10 cellular contexts compared by ENCODE assay signal in the genomic region with DNA sequence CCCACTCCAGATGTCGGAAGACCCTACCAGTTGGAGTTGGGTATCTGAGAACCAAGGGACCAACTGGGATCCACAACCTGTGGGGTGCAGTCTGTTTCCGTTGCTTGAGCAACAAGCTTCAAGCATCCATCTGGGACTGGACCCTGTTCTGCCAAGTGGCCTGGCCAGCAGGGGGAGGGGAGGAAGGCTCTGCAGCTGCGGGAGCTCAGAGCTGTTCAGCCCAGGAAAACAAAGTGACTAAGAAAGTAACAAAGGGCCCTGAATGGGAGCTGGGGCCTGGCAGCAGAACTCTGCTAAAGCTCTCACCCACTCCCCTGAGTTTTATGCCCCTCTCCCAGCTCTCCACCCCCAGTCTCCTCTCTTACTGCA. TPM values are rescaled to one million over a fixed set of nuclear protein-coding genes. Genes with fewer than 3 reads are reported as not detected.
DNase-seq lines count a peak whose midpoint lies in the region; ATAC-seq and TF ChIP-seq lines count a peak whose summit lies in the region.
"Had no signal": no experiment of that assay in that cellular context is flagged by ENCODE, and none has a peak within 500 bp of the region (broad histone marks: within the 10 kb centered on the region; RNA-seq: fewer than 3 reads in every experiment).

No MANE protein-coding gene starts in this region.

- H3K9ac ChIP-seq in rectal smooth muscle tissue (ENCODE audit: low read length), result no peak overlapping the region

- CTCF ChIA-PET in CD4-positive, alpha-beta T cell (lab: Charles Lee), result no interaction called here

- no peaks in the 10 kb centered on the region for H3K9me3 ChIP-seq in CD4-positive, alpha-beta T cell (ENCODE audit: control insufficient read depth, low read length)

- H3K4me3 ChIP-seq in cardiac fibroblast (replicated peaks in 1 of 2; ENCODE audit: low read depth in 2 of 2, low read length in 2 of 2) (no peak overlapping the region), rectal smooth muscle tissue (ENCODE audit: low read length) (no peak overlapping the region)

- peak overlapping the region; percentile 40 for H3K27ac ChIP-seq in rectal smooth muscle tissue (ENCODE audit: low read depth, low read length)
- H3K27ac ChIP-seq in CD4-positive, alpha-beta T cell (ENCODE audit: low read depth, low read length), result no peak overlapping the region

- intact Hi-C loops in CD4-positive, alpha-beta T cell (cut with DNase I, micrococcal nuclease), result no loop called here

- H3K27me3 ChIP-seq in rectal smooth muscle tissue (ENCODE audit: control insufficient read depth, insufficient read depth, low read length), result peaks cover 2% of the 10 kb centered on the region
- peaks cover 8% of the 10 kb centered on the region for H3K27me3 ChIP-seq in CD4-positive, alpha-beta T cell (ENCODE audit: control insufficient read depth, insufficient read depth, low read length)

- POLR2A ChIA-PET in CD4-positive, alpha-beta T cell (lab: Charles Lee), result interaction anchor here (1.0 kb wide), 1 partner anchor 17 kb away, joined by 3 read pairs; a partner anchor contains a TSS

- H3K36me3 ChIP-seq in rectal smooth muscle tissue (ENCODE audit: control insufficient read depth, insufficient read depth, low read length), result no peaks in the 10 kb centered on the region

- no peak overlapping the region for H3K27ac Mint-ChIP-seq in CD4-positive, alpha-beta T cell
- H3K27ac Mint-ChIP-seq: activated B cell treated with CpG ODN at 0.5 μM for 24 hours had no signal

- H3K4me1 ChIP-seq in rectal smooth muscle tissue (ENCODE audit: control insufficient read depth, insufficient read depth, low read length), result peaks cover 4% of the 10 kb centered on the region

- peaks cover 26% of the 10 kb centered on the region for H3K4me1 Mint-ChIP-seq in CD4-positive, alpha-beta T cell (ENCODE audit: low read depth)

- peaks cover 25% of the 10 kb centered on the region for H3K27me3 Mint-ChIP-seq in CD4-positive, alpha-beta T cell

- no peaks in the 10 kb centered on the region for H3K36me3 Mint-ChIP-seq in CD4-positive, alpha-beta T cell (ENCODE audit: low read depth)

- ATAC-seq in CD4-positive, alpha-beta T cell (ENCODE audit: poor library complexity), result no peak
- ATAC-seq in GM19452 (IDR thresholded peaks at IDR 0.05; ENCODE audit: unreplicated experiment), result no peak

- H3K9me3 Mint-ChIP-seq in CD4-positive, alpha-beta T cell, result no peaks in the 10 kb centered on the region
- H3K9me3 Mint-ChIP-seq: activated B cell treated with CpG ODN at 0.5 μM for 24 hours had no signal

- no peak overlapping the region for H3K4me3 Mint-ChIP-seq in CD4-positive, alpha-beta T cell
- H3K4me3 Mint-ChIP-seq: activated B cell treated with CpG ODN at 0.5 μM for 24 hours had no signal

- peak; percentile 21 for TF ChIP-seq CTCF in cardiac fibroblast (IDR thresholded peaks at IDR 0.05; ENCODE audit: low read depth, low read length)
- TF ChIP-seq CTCF in CD4-positive, alpha-beta T cell (IDR thresholded peaks at IDR 0.05), result no peak

- DNase-seq in GM03348 (ENCODE audit: low spot score) (peak; percentile 41), cardiac fibroblast (ENCODE audit: low read depth in 2 of 2) (peak; percentile 69 to 85), hypothalamus (lab: John Stamatoyannopoulos, UW) (peak in 49 of 51 donors; percentile 21 to 93 (median 75)), ACHN (no peak)
- DNase-seq in CD4-positive, alpha-beta T cell, result no peak
- no peak for DNase-seq in activated CD8-positive, alpha-beta memory T cell treated with anti-CD3 and anti-CD28 coated beads, Interleukin-2, amount 50 U/mL, for 4 hours
- DNase-seq: activated B cell treated with CpG ODN at 0.5 μM for 24 hours, amniotic stem cell had no signal

- in situ Hi-C loops in ACHN (cut with HindIII; ENCODE audit: low pct_ligation_motif_present, low pct_unique_long_range_greater_than_20kb, low sequenced_read_pairs), result no loop called here

RNA-seq across cellular contexts. Expression of a gene that starts 2.7 kb away (rescaled TPM):
- total RNA-seq in CD4-positive, alpha-beta T cell, result under 1 TPM; 0.42 to 0.47 TPM

RNA-seq across cellular contexts. Expression of a gene that starts 17.7 kb away (rescaled TPM):
- 10 to 100 TPM; 20.8 to 22.5 TPM for total RNA-seq in CD4-positive, alpha-beta T cell

RNA-seq across cellular contexts. Expression of a gene that starts 48.1 kb away (rescaled TPM):
- 1 to 10 TPM; 9.7 to 9.9 TPM for total RNA-seq in CD4-positive, alpha-beta T cell

Comparison
In these comparisons a context has a peak if more than half of its experiments do, and no peak if none do; other contexts are left out.
1. DNase-seq: peak in GM03348 (single experiment), cardiac fibroblast (2 of 2) and hypothalamus (49 of 51); none in CD4-positive, alpha-beta T cell (0 of 10), activated CD8-positive, alpha-beta memory T cell treated with anti-CD3 and anti-CD28 coated beads, Interleukin-2, amount 50 U/mL, for 4 hours (single experiment) and ACHN (single experiment).